8 cellular contexts compared by ENCODE assay signal in the genomic region with DNA sequence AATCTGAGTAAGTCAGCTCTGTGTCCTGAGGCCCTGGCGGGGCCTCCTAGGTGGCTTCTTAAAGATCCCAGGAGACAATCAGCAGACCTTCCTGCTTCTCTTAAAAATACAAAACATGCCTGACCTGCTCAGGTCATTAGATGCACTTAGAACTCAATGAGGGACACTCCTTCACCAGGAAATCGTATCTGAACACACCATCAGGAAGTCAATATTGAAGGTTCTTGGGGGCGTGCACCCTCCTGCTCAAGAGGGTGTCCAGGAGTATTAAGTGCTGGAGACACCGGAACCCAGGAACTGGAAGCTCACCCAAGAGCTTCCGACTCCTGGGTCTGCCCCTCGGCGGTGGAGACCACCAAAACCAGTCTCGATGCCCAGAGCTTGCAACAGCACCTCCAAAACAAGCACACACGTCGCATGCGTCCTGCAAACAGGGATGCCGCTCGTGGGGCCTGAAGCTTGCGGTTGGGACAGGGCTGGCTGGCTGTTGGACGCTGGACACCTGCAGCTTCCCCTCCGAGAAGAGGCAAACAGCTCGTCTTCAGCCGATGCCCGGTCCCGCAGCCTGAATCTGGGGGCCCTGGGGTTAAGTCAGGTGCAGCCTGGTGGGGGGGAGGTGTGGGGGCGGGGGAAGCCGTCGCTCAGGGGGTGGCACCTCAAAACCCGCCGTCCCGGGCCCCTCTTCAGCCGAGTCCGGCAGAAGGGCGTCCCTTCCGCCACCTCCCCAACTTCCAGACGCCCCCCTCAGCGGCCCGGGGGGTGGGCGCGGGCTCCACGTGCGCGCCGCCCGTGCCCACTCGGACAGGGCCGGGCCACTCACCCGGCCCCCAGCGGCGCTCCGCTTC. TPM values are rescaled to one million over a fixed set of nuclear protein-coding genes. Genes with fewer than 3 reads are reported as not detected.
A peak's percentile ranks its signal among the peaks of the same experiment; 100 is the strongest.
DNase-seq lines count a peak whose midpoint lies in the region; TF ChIP-seq lines count a peak whose summit lies in the region.

No MANE protein-coding gene starts in this region.

- CTCF ChIA-PET in RWPE1 (lab: Yijun Ruan, JAX): interaction anchor here (0.6 to 0.7 kb wide), 5 partner anchors 9 to 498 kb away, joined by 3 to 4 read pairs (median 3); no protein-coding TSS in a partner anchor

- intact Hi-C loops in sigmoid colon (cut with DNase I): no loop called here

- in situ Hi-C loops in HAP-1 (cut with MboI; ENCODE audit: low sequenced_read_pairs): no loop called here

- no peak for TF ChIP-seq CTCF in RWPE1 (conservative IDR thresholded peaks at IDR 0.05; ENCODE audit: low read depth)
- TF ChIP-seq CTCF in sigmoid colon (IDR thresholded peaks at IDR 0.05): no peak

- H3K4me1 ChIP-seq in HAP-1: peaks cover 9% of the 10 kb centered on the region
- peaks cover 0 to 6% (median 5%) of the 10 kb centered on the region in 4 donors for H3K4me1 ChIP-seq in sigmoid colon

- no peak for TF ChIP-seq EP300 in sigmoid colon (IDR thresholded peaks at IDR 0.05)

- no peak for TF ChIP-seq POLR2A in sigmoid colon (IDR thresholded peaks at IDR 0.05)

- DNase-seq in NCI-H146 (lab: John Stamatoyannopoulos, UW) (peak; percentile 40), NCI-H146 treated with DMSO at 0.1 percent for 48 hours (lab: John Stamatoyannopoulos, UW; ENCODE audit: unreplicated experiment) (no peak), HAP-1 (ENCODE audit: low spot score in 2 of 2) (peak in 1 of 2 experiments; percentile 47), RWPE1 (ENCODE audit: low spot score) (peak; percentile 30), germinal center (ENCODE audit: low spot score) (peak; percentile 54), sigmoid colon (no peak), NCI-H526 treated with DMSO at 0.1 percent for 48 hours (lab: John Stamatoyannopoulos, UW) (no peak), NK-92 (lab: John Stamatoyannopoulos, UW; ENCODE audit: unreplicated experiment) (no peak)

- H3K36me3 ChIP-seq in HAP-1 (replicated peaks) (no peaks in the 10 kb centered on the region), sigmoid colon (no peaks in the 10 kb centered on the region)

- H3K4me3 ChIP-seq in HAP-1: peak overlapping the region; percentile 39
- peak overlapping the region in 3 of 4 donors; percentile 31 to 34 (median 33) for H3K4me3 ChIP-seq in sigmoid colon

- H3K27me3 ChIP-seq in HAP-1 (ENCODE audit: low read depth): no peaks in the 10 kb centered on the region
- peaks cover 0 to 27% (median 5%) of the 10 kb centered on the region in 3 donors for H3K27me3 ChIP-seq in sigmoid colon

- WGBS in sigmoid colon, 2 donors: 3 to 5% methylated on average over 46 of the region's 46 CpGs

- peak overlapping the region; percentile 99 for H3K27ac ChIP-seq in RWPE1
- no peak overlapping the region for H3K27ac ChIP-seq in sigmoid colon

- POLR2A ChIA-PET in RWPE1 (lab: Yijun Ruan, JAX; ENCODE audit: low non-redundant PET): interaction anchor here (1.1 kb wide), 1 partner anchor 19 kb away, joined by 4 read pairs; no protein-coding TSS in a partner anchor

- no peaks in the 10 kb centered on the region for H3K9me3 ChIP-seq in HAP-1
- H3K9me3 ChIP-seq in sigmoid colon: peaks cover 0 to 4% (median 0%) of the 10 kb centered on the region in 4 donors

RNA-seq across cellular contexts. Expression of gene RAPGEF5, which starts 0.7 kb away (rescaled TPM):
- 10 to 100 TPM; 10.3 to 17.9 (median 15.7) TPM for total RNA-seq in sigmoid colon
- polyA plus RNA-seq in sigmoid colon: 10 to 100 TPM in 1 of 3 donors, 1 to 10 TPM in 2; 6.0 to 12.6 (median 8.8) TPM

Comparison
In these comparisons a context has a peak if more than half of its experiments do, and no peak if none do; other contexts are left out.
1. DNase-seq: peak in NCI-H146 (single experiment), RWPE1 (single experiment) and germinal center (single experiment); none in NCI-H146 treated with DMSO at 0.1 percent for 48 hours (single experiment), sigmoid colon (single experiment), NCI-H526 treated with DMSO at 0.1 percent for 48 hours (single experiment) and NK-92 (single experiment).